ENCODE assay signal across 9 cellular contexts in the genomic region with DNA sequence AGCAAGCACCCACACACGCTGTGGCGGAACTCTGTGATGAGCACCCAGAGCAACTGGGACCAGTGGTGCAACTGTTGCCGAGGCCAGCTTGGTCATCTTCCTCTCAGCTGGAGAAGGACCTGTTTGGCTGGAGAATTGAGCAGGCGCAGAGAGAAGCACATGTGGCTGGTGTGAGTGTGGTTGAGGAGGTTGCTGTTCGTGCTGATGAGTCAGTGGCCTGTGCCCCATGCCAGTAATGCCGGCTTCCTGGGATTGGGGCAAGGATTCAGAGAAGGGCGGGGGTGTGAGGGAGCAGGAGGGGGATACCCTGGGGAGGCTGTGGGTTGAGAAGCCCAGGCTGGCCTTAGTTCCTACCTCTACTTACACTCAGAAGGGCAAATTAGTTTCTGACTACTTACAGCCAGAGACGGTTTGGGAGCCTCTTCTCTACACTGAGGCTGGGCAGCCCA. TPM values are rescaled to one million over a fixed set of nuclear protein-coding genes. Genes with fewer than 3 reads are reported as not detected.
DNase-seq lines count a peak whose midpoint lies in the region; FAIRE-seq and TF ChIP-seq lines count a peak whose summit lies in the region.
"Had no signal": no experiment of that assay in that cellular context is flagged by ENCODE, and none has a peak within 500 bp of the region (broad histone marks: within the 10 kb centered on the region; RNA-seq: fewer than 3 reads in every experiment).

No MANE protein-coding gene starts in this region.

- H3K27me3 ChIP-seq in ACC112 (ENCODE audit: insufficient read depth, low read length) (no peaks in the 10 kb centered on the region), adrenal gland (no peaks in the 10 kb centered on the region), vagina (no peaks in the 10 kb centered on the region)

- no peak for FAIRE-seq in kidney (lab: Jason Lieb, UNC)
- FAIRE-seq: GM12878 had no signal

- H3K4me1 ChIP-seq in ACC112 (ENCODE audit: control insufficient read depth, insufficient read depth, low read length, unreplicated experiment) = peaks cover 51% of the 10 kb centered on the region
- H3K4me1 ChIP-seq in adrenal gland (replicated peaks in 1 of 2) = peaks cover 30 to 43% of the 10 kb centered on the region in 2 donors
- H3K4me1 ChIP-seq in kidney (ENCODE audit: control insufficient read depth in 1 of 2, insufficient read depth in 1 of 2, low read depth in 1 of 2, low read length in 2 of 2) = peaks cover 5 to 13% of the 10 kb centered on the region in 2 donors
- H3K4me1 ChIP-seq in vagina = peaks cover 52% of the 10 kb centered on the region

- H2AFZ ChIP-seq in ACC112 (ENCODE audit: low read length, unreplicated experiment) = no peak overlapping the region

- TF ChIP-seq CTCF in adrenal gland (IDR thresholded peaks at IDR 0.05) (no peak), kidney (IDR thresholded peaks at IDR 0.05; ENCODE audit: borderline replicate concordance, extremely low read depth, insufficient read depth) (no peak), vagina (IDR thresholded peaks at IDR 0.05) (no peak)

- TF ChIP-seq POLR2A in adrenal gland (IDR thresholded peaks at IDR 0.05) (no peak), vagina (IDR thresholded peaks at IDR 0.05) (no peak)

- no peak overlapping the region for H3K9ac ChIP-seq in kidney (ENCODE audit: low read length in 2 of 2)

- intact Hi-C loops in adrenal gland (cut with DNase I) = no loop called here
- intact Hi-C loops in kidney (cut with DNase I) = no loop called here
- intact Hi-C loops in vagina (cut with DNase I) = loop anchor here (5.0 kb wide), 1 partner anchor 91 kb away; a partner anchor contains a TSS

- WGBS in adrenal gland, 4 donors = 34 to 54% (median 44%) methylated on average over 7 to 8 of the region's 8 CpGs

- H3K79me2 ChIP-seq in ACC112 (ENCODE audit: control insufficient read depth, insufficient read depth, low read length, unreplicated experiment) = no peaks in the 10 kb centered on the region

- H3K4me3 ChIP-seq in ACC112 (ENCODE audit: low read depth, low read length) (0 out of 2 replicates have a peak overlapping the region, but pooled peaks have one; percentile 3), adrenal gland (no peak overlapping the region), kidney (ENCODE audit: low read length in 2 of 2) (no peak overlapping the region), vagina (no peak overlapping the region)
- H3K4me3 ChIP-seq: GM12878 had no signal

- peak overlapping the region; percentile 90 for H3K27ac ChIP-seq in ACC112 (ENCODE audit: low read depth, low read length)
- peak overlapping the region in 4 of 5 donors; percentile 35 to 88 (median 68) for H3K27ac ChIP-seq in adrenal gland
- H3K27ac ChIP-seq in kidney (ENCODE audit: low read depth in 2 of 2, low read length in 2 of 2) = no peak overlapping the region
- peak overlapping the region; percentile 76 for H3K27ac ChIP-seq in vagina

- no peaks in the 10 kb centered on the region for H3K9me3 ChIP-seq in adrenal gland (replicated peaks in 1 of 3)
- H3K9me3 ChIP-seq in kidney (ENCODE audit: control insufficient read depth in 1 of 2, low read length in 2 of 2) = no peaks in the 10 kb centered on the region
- no peaks in the 10 kb centered on the region for H3K9me3 ChIP-seq in vagina

- peak; percentile 77 for DNase-seq in HS-5 (ENCODE audit: low read depth)
- DNase-seq in adrenal gland = peak; percentile 86 to 97 (median 94)
- peak; percentile 70 for DNase-seq in kidney
- DNase-seq in vagina (ENCODE audit: extremely low spot score in 2 of 2) = peak; percentile 96
- no peak for DNase-seq in mesenteric fat pad (ENCODE audit: low spot score)
- DNase-seq in NCI-H1436 treated with DMSO at 0.1 percent for 48 hours (lab: John Stamatoyannopoulos, UW) = no peak
- DNase-seq in NCI-H2227 (lab: John Stamatoyannopoulos, UW; ENCODE audit: unreplicated experiment) = no peak

- H3K36me3 ChIP-seq in ACC112 (ENCODE audit: insufficient read depth, low read length) = no peaks in the 10 kb centered on the region
- H3K36me3 ChIP-seq in adrenal gland (replicated peaks in 1 of 2) = no peaks in the 10 kb centered on the region
- no peaks in the 10 kb centered on the region for H3K36me3 ChIP-seq in kidney (ENCODE audit: control insufficient read depth in 1 of 2, insufficient read depth in 2 of 2, low read length in 2 of 2)
- no peaks in the 10 kb centered on the region for H3K36me3 ChIP-seq in vagina

RNA-seq across cellular contexts. Expression of a gene that starts 57.5 kb away (rescaled TPM):
- total RNA-seq in adrenal gland (under 1 TPM in 1 of 8 donors, not detected in 7; 0.32 TPM), kidney (1.8 TPM), vagina (not detected), mesenteric fat pad (0.58 TPM)
- polyA plus RNA-seq in adrenal gland (under 1 TPM in 1 of 3 donors, not detected in 2; 0.08 TPM), kidney (ENCODE audit: insufficient read depth, low read depth, low replicate concordance) (not detected)
- total RNA-seq: GM12878 had no signal
- polyA plus RNA-seq: GM12878 had no signal

Comparison
In these comparisons a context has a peak if more than half of its experiments do, and no peak if none do; other contexts are left out.
1. H3K27ac ChIP-seq: peak in ACC112 (single experiment), adrenal gland (4 of 5) and vagina (single experiment); none in kidney (0 of 2).
2. DNase-seq: peak in HS-5 (single experiment), adrenal gland (7 of 7), kidney (single experiment) and vagina (2 of 2); none in mesenteric fat pad (single experiment), NCI-H1436 treated with DMSO at 0.1 percent for 48 hours (single experiment) and NCI-H2227 (single experiment).